In genomic region chr4:147683717-147684700, GRCh38 we compare ENCODE assay signal across 1 cellular context.
TF ChIP-seq lines count a peak whose summit lies in the region.

Gene PRMT9, minus strand, starts transcription at chr4:147684163. Its CDS starts 176 bp downstream, at chr4:147683987.

TF ChIP-seq in K562, 482 proteins besides CTCF, POLR2A, EP300 and RAD21 (continued from another document and continues in another):
- TF ChIP-seq, protein P1, sequence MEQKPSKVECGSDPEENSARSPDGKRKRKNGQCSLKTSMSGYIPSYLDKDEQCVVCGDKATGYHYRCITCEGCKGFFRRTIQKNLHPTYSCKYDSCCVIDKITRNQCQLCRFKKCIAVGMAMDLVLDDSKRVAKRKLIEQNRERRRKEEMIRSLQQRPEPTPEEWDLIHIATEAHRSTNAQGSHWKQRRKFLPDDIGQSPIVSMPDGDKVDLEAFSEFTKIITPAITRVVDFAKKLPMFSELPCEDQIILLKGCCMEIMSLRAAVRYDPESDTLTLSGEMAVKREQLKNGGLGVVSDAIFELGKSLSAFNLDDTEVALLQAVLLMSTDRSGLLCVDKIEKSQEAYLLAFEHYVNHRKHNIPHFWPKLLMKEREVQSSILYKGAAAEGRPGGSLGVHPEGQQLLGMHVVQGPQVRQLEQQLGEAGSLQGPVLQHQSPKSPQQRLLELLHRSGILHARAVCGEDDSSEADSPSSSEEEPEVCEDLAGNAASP (IDR thresholded peaks at IDR 0.05): no peak
- TF ChIP-seq U2AF2 (optimal IDR thresholded peaks at IDR 0.05; ENCODE audit: low read depth, low read length) (no peak), HEY1 (CRISPR knock-in tag; IDR thresholded peaks at IDR 0.05; ENCODE audit: borderline replicate concordance) (no peak), SP2 (IDR thresholded peaks at IDR 0.05; ENCODE audit: extremely low read depth, low read depth, low read length, poor library complexity, severe bottlenecking) (no peak), MED1 (CRISPR knock-in tag; IDR thresholded peaks at IDR 0.05; ENCODE audit: borderline replicate concordance) (no peak), ZNF79 (CRISPR knock-in tag; IDR thresholded peaks at IDR 0.05; ENCODE audit: low read depth) (no peak), KLF16 (IDR thresholded peaks at IDR 0.05) (no peak), RREB1 (CRISPR knock-in tag; IDR thresholded peaks at IDR 0.05) (no peak), ZKSCAN1 (IDR thresholded peaks at IDR 0.05; ENCODE audit: low read depth, low read length) (no peak), PYGO2 (tag; IDR thresholded peaks at IDR 0.05) (no peak), ZNF140 (CRISPR knock-in tag; IDR thresholded peaks at IDR 0.05) (no peak), ZSCAN32 (CRISPR knock-in tag; IDR thresholded peaks at IDR 0.05) (no peak), ZNF12 (CRISPR knock-in tag; IDR thresholded peaks at IDR 0.05) (peak; percentile 63; the same call in 1 of the 2 replicates), FUS (optimal IDR thresholded peaks at IDR 0.05; ENCODE audit: low read depth, low read length) (no peak), ZNF263 (CRISPR knock-in tag; IDR thresholded peaks at IDR 0.05; ENCODE audit: borderline replicate concordance) (no peak), GMEB1 (CRISPR knock-in tag; IDR thresholded peaks at IDR 0.05) (peak; percentile 99), SETDB1 (IDR thresholded peaks at IDR 0.05; ENCODE audit: low read length) (no peak), SMARCA4 (IDR thresholded peaks at IDR 0.05) (0 out of 2 replicates have a peak, but pooled peaks have one; percentile 8), ZNF586 (CRISPR knock-in tag; conservative IDR thresholded peaks at IDR 0.05) (no peak), ADNP (tag; IDR thresholded peaks at IDR 0.05) (no peak), MIER1 (IDR thresholded peaks at IDR 0.05; ENCODE audit: low read depth) (no peak), CBFB (CRISPR knock-in tag; IDR thresholded peaks at IDR 0.05) (no peak), MTA2 (IDR thresholded peaks at IDR 0.05; ENCODE audit: low read depth) (no peak), JUNB (CRISPR knock-in tag; conservative IDR thresholded peaks at IDR 0.05) (no peak), GABPB1 (CRISPR knock-in tag; IDR thresholded peaks at IDR 0.05) (peak; percentile 73; the same call in 1 of the 2 replicates), HOXB6 (CRISPR knock-in tag; IDR thresholded peaks at IDR 0.05; ENCODE audit: borderline replicate concordance) (no peak), XRCC3 (IDR thresholded peaks at IDR 0.05) (no peak), ZNF174 (CRISPR knock-in tag; IDR thresholded peaks at IDR 0.05) (no peak), WHSC1 (IDR thresholded peaks at IDR 0.05; ENCODE audit: low read length) (no peak), ZNF274 (IDR thresholded peaks at IDR 0.05; ENCODE audit: borderline replicate concordance, low read depth, low read length) (no peak), RBM22 (IDR thresholded peaks at IDR 0.05; ENCODE audit: low read depth, low read length, poor library complexity, severe bottlenecking) (no peak), SMAD2 (IDR thresholded peaks at IDR 0.05; ENCODE audit: low read depth, low read length) (no peak), MCM7 (IDR thresholded peaks at IDR 0.05) (no peak), ZC3H11A (IDR thresholded peaks at IDR 0.05; ENCODE audit: low read depth, low read length) (no peak), ZNF780A (CRISPR knock-in tag; IDR thresholded peaks at IDR 0.05) (no peak), DACH1 (IDR thresholded peaks at IDR 0.05; ENCODE audit: partially characterized antibody) (no peak), ZNF282 (CRISPR knock-in tag; IDR thresholded peaks at IDR 0.05) (no peak), PHF20 (IDR thresholded peaks at IDR 0.05; ENCODE audit: partially characterized antibody) (peak; percentile 80), ELF4 (CRISPR knock-in tag; IDR thresholded peaks at IDR 0.05) (no peak), ZZZ3 (IDR thresholded peaks at IDR 0.05) (no peak), ZNF644 (tag; IDR thresholded peaks at IDR 0.05; ENCODE audit: low read depth) (no peak), CUX1 (CRISPR knock-in tag; IDR thresholded peaks at IDR 0.05) (no peak), MYNN (IDR thresholded peaks at IDR 0.05) (no peak), MYNN (CRISPR knock-in tag; IDR thresholded peaks at IDR 0.05) (no peak), ZBED1 (IDR thresholded peaks at IDR 0.05) (no peak), PHTF2 (CRISPR knock-in tag; IDR thresholded peaks at IDR 0.05) (no peak), ZNF24 (IDR thresholded peaks at IDR 0.05) (0 out of 2 replicates have a peak, but pooled peaks have one; percentile 57), ZNF512 (tag; IDR thresholded peaks at IDR 0.05) (no peak), RBM17 (IDR thresholded peaks at IDR 0.05; ENCODE audit: borderline replicate concordance, low read depth, low read length) (no peak), ARID2 (IDR thresholded peaks at IDR 0.05) (no peak; the same call in 1 of the 2 replicates), CHD2 (IDR thresholded peaks at IDR 0.05; ENCODE audit: low read depth, low read length) (0 out of 2 replicates have a peak, but pooled peaks have one; percentile 17)
- TF ChIP-seq, protein P2, sequence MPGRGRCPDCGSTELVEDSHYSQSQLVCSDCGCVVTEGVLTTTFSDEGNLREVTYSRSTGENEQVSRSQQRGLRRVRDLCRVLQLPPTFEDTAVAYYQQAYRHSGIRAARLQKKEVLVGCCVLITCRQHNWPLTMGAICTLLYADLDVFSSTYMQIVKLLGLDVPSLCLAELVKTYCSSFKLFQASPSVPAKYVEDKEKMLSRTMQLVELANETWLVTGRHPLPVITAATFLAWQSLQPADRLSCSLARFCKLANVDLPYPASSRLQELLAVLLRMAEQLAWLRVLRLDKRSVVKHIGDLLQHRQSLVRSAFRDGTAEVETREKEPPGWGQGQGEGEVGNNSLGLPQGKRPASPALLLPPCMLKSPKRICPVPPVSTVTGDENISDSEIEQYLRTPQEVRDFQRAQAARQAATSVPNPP (IDR thresholded peaks at IDR 0.05; ENCODE audit: borderline replicate concordance, insufficient read depth, insufficient read length): no peak
- TF ChIP-seq, protein P3, sequence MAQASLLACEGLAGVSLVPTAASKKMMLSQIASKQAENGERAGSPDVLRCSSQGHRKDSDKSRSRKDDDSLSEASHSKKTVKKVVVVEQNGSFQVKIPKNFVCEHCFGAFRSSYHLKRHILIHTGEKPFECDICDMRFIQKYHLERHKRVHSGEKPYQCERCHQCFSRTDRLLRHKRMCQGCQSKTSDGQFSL (CRISPR knock-in tag; IDR thresholded peaks at IDR 0.05): no peak
- TF ChIP-seq, protein P3 (tag; IDR thresholded peaks at IDR 0.05): no peak
- TF ChIP-seq, protein P4, sequence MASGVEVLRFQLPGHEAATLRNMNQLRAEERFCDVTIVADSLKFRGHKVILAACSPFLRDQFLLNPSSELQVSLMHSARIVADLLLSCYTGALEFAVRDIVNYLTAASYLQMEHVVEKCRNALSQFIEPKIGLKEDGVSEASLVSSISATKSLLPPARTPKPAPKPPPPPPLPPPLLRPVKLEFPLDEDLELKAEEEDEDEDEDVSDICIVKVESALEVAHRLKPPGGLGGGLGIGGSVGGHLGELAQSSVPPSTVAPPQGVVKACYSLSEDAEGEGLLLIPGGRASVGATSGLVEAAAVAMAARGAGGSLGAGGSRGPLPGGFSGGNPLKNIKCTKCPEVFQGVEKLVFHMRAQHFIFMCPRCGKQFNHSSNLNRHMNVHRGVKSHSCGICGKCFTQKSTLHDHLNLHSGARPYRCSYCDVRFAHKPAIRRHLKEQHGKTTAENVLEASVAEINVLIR (CRISPR knock-in tag; IDR thresholded peaks at IDR 0.05): peak; percentile 96
